Comparison of ENCODE assay signal across 8 cellular contexts in genomic region chr6:26457796-26458688, GRCh38. TPM values are rescaled to one million over a fixed set of nuclear protein-coding genes. Genes with fewer than 3 reads are reported as not detected.
DNase-seq lines count a peak whose midpoint lies in the region; ATAC-seq lines count a peak whose summit lies in the region.

BTN2A1 (plus strand) TSS chr6:26457955; CDS start chr6:26458637, 682 bp downstream.

- DNase-seq in AG20443 (ENCODE audit: low spot score), result peak; percentile 92
- peak; percentile 89 for DNase-seq in NCI-H345 treated with DMSO at 0.1 percent for 48 hours (lab: John Stamatoyannopoulos, UW; ENCODE audit: unreplicated experiment)
- peak; percentile 10 to 39 (median 25) for DNase-seq in activated CD4-positive, CD25-positive, alpha-beta regulatory T cell (lab: John Stamatoyannopoulos, UW)
- peak; percentile 95 for DNase-seq in cerebellum (ENCODE audit: low spot score)
- DNase-seq in islet precursor cell, result peak; percentile 93
- peak; percentile 50 for DNase-seq in stimulated activated CD4-positive, alpha-beta T cell treated with anti-CD3 and anti-CD28 coated beads, Interleukin-12 subunit alpha, Interleukin-12 subunit beta, amount 100 ng/mL, for 24 hours (ENCODE audit: low read depth in 2 of 2)

- ATAC-seq in GM19035 (IDR thresholded peaks at IDR 0.05; ENCODE audit: unreplicated experiment), result peak; percentile 98
- peak; percentile 95 for ATAC-seq in HG03342 (IDR thresholded peaks at IDR 0.05; ENCODE audit: unreplicated experiment)

RNA-seq across cellular contexts. Expression of gene BTN2A1, which starts in this region (rescaled TPM):
- total RNA-seq in cerebellum, result 14.1 TPM

Comparison
In these comparisons a context has a peak if more than half of its experiments do, and no peak if none do; other contexts are left out.
1. Peak in every context shown above with its lines: DNase-seq and ATAC-seq.
2. DNase-seq: peak in every context shown above with its lines; median percentile 95 in cerebellum; 93 in islet precursor cell; 92 in AG20443; 89 in NCI-H345 treated with DMSO at 0.1 percent for 48 hours; 50 in stimulated activated CD4-positive, alpha-beta T cell treated with anti-CD3 and anti-CD28 coated beads, Interleukin-12 subunit alpha, Interleukin-12 subunit beta, amount 100 ng/mL, for 24 hours; 25 in activated CD4-positive, CD25-positive, alpha-beta regulatory T cell.